9 cellular contexts compared by ENCODE assay signal in the genomic region with DNA sequence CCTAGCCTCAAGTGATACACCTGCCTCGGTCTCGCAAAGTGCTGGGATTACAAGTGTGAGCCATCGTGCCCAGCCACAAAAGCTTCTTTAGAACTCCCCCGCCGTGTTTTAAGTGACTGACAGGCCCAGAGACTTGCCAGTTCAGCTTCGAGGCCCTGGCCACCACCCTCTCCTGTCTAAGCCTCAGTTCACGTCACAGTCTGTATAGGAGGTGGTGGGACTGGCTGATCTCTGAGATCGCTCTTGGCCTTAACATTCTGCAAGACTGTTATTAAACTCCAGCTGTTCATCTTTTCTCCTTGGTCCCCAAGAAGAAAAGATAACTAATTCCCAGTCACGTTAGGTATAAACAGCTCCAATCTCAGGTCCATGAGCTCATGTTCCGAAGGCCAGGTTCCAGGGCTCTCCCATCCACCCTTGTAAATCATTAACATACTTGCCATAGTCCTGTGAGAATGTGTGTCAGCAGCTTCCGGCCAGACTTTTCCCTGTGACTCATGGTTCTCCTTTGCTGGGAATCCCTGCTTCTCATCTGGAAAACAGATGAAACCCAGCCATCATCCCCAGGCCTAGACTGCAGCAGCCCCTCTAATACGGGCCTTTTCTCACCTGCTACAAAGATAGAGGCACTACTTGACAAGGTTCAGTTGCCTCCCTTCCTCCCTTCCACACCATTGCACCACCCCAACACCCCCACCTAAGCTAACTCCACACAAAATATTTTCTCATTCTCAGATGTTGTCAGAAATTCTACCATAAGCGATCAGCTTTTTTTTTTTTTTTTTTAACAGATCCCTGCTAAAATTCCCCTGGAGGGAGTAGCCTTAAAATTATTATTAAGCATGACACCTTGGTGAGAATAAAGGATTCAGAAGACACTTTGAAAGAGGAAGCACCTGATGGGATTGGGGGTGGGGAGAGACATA. TPM values are rescaled to one million over a fixed set of nuclear protein-coding genes. Genes with fewer than 3 reads are reported as not detected.
A peak's percentile ranks its signal among the peaks of the same experiment; 100 is the strongest.
DNase-seq lines count a peak whose midpoint lies in the region; ATAC-seq, FAIRE-seq and TF ChIP-seq lines count a peak whose summit lies in the region.
"Had no signal": no experiment of that assay in that cellular context is flagged by ENCODE, and none has a peak within 500 bp of the region (broad histone marks: within the 10 kb centered on the region; RNA-seq: fewer than 3 reads in every experiment).

No MANE protein-coding gene starts in this region.

- TF ChIP-seq EP300 in sigmoid colon (IDR thresholded peaks at IDR 0.05) = no peak

- no peak for ATAC-seq in WTC11
- ATAC-seq in heart left ventricle = peak in 3 of 4 donors; percentile 60 to 86 (median 71)
- ATAC-seq in GM19467 (IDR thresholded peaks at IDR 0.05; ENCODE audit: unreplicated experiment) = no peak

- no peaks in the 10 kb centered on the region for H3K36me3 Mint-ChIP-seq in WTC11

- H2AFZ ChIP-seq in MM.1S (ENCODE audit: low read length) = no peak overlapping the region
- H2AFZ ChIP-seq: parathyroid adenoma had no signal

- DNase-seq in GM12892 (ENCODE audit: insufficient read length) (no peak), WTC11 (ENCODE audit: low spot score) (no peak), heart left ventricle (peak in 1 of 5 donors; percentile 75), sigmoid colon (peak; percentile 93), inferior parietal cortex (ENCODE audit: extremely low spot score) (no peak), NCI-H1694 treated with DMSO at 0.1 percent for 48 hours (lab: John Stamatoyannopoulos, UW) (no peak), MM.1S (no peak)

- no peak for TF ChIP-seq POLR2A in GM12892 (IDR thresholded peaks at IDR 0.05; ENCODE audit: low read depth, low read length)
- no peak for TF ChIP-seq POLR2A in heart left ventricle (IDR thresholded peaks at IDR 0.05)
- no peak for TF ChIP-seq POLR2A in sigmoid colon (IDR thresholded peaks at IDR 0.05)

- peaks cover 0 to 7% (median 0%) of the 10 kb centered on the region in 12 donors for H3K4me1 ChIP-seq in heart left ventricle
- H3K4me1 ChIP-seq in sigmoid colon = peaks cover 0 to 17% (median 16%) of the 10 kb centered on the region in 4 donors
- H3K4me1 ChIP-seq in MM.1S (ENCODE audit: low read length) = peaks cover 17% of the 10 kb centered on the region
- H3K4me1 ChIP-seq: parathyroid adenoma had no signal

- no peak overlapping the region for H3K9ac ChIP-seq in MM.1S (ENCODE audit: low read length)
- H3K9ac ChIP-seq: parathyroid adenoma had no signal

- POLR2A ChIA-PET in WTC11 (lab: Charles Lee) = interaction anchor here (0.6 kb wide), 1 partner anchor 1506 kb away, joined by 4 read pairs; no protein-coding TSS in a partner anchor

- FAIRE-seq in GM12892 (lab: Jason Lieb, UNC) = peak; percentile 44

- H3K4me2 ChIP-seq in MM.1S (ENCODE audit: low read depth, low read length) = no peak overlapping the region

- TF ChIP-seq CTCF in WTC11 (IDR thresholded peaks at IDR 0.05) (no peak), heart left ventricle (IDR thresholded peaks at IDR 0.05) (no peak), sigmoid colon (IDR thresholded peaks at IDR 0.05) (no peak), MM.1S (IDR thresholded peaks at IDR 0.05; ENCODE audit: low read length) (no peak)

- H3F3A ChIP-seq in MM.1S (ENCODE audit: insufficient read depth, low read length) = peaks cover 21% of the 10 kb centered on the region

- H3K27me3 ChIP-seq in heart left ventricle (no peaks in the 10 kb centered on the region), sigmoid colon (no peaks in the 10 kb centered on the region), MM.1S (replicated peaks; ENCODE audit: insufficient read depth, low read length) (no peaks in the 10 kb centered on the region)

- no peaks in the 10 kb centered on the region for H3K9me3 Mint-ChIP-seq in WTC11

- H3K4me1 Mint-ChIP-seq in WTC11 = peaks cover 13% of the 10 kb centered on the region

- 57 to 69% (median 66%) methylated on average over 13 of the region's 13 CpGs for WGBS in heart left ventricle, 4 donors
- WGBS in sigmoid colon, 2 donors = 13 to 56% methylated on average over 13 of the region's 13 CpGs

- no peak overlapping the region for H3K4me3 Mint-ChIP-seq in WTC11

- H3K9me3 ChIP-seq in heart left ventricle (no peaks in the 10 kb centered on the region), sigmoid colon (no peaks in the 10 kb centered on the region), MM.1S (replicated peaks; ENCODE audit: insufficient read depth, low read length) (no peaks in the 10 kb centered on the region)

- CTCF ChIA-PET in WTC11 (lab: Charles Lee) = interaction anchor here (0.6 to 1.2 kb wide), 4 partner anchors 38 to 425 kb away, joined by 3 to 6 read pairs (median 5); no protein-coding TSS in a partner anchor

- H3K9me2 ChIP-seq in MM.1S (replicated peaks; ENCODE audit: insufficient read depth, low read length) = no peaks in the 10 kb centered on the region

- H3K4me3 ChIP-seq in heart left ventricle (no peak overlapping the region), sigmoid colon (no peak overlapping the region), MM.1S (ENCODE audit: low read length) (no peak overlapping the region)

- H3K36me3 ChIP-seq in heart left ventricle (no peaks in the 10 kb centered on the region), sigmoid colon (no peaks in the 10 kb centered on the region), MM.1S (replicated peaks; ENCODE audit: insufficient read depth, low read length) (no peaks in the 10 kb centered on the region)

- H3K27me3 Mint-ChIP-seq in WTC11 (ENCODE audit: low read depth) = peaks cover 16% of the 10 kb centered on the region

- peak overlapping the region; percentile 66; the same call in 1 of the 2 replicates for H3K27ac Mint-ChIP-seq in WTC11

- H3K79me2 ChIP-seq in MM.1S (ENCODE audit: low read length) = no peaks in the 10 kb centered on the region
- H3K79me2 ChIP-seq: parathyroid adenoma had no signal

- H3K27ac ChIP-seq in heart left ventricle (peak overlapping the region in 5 of 12 donors; percentile 30 to 64 (median 48)), sigmoid colon (peak overlapping the region; percentile 57 to 82 (median 73)), MM.1S (ENCODE audit: low read length) (no peak overlapping the region)
- H3K27ac ChIP-seq: parathyroid adenoma had no signal

- no peaks in the 10 kb centered on the region for H4K20me1 ChIP-seq in MM.1S (ENCODE audit: insufficient read depth, low read length)

- intact Hi-C loops in heart left ventricle (cut with DNase I) (loop anchor here in 1 of 10 donors (10.0 kb wide), 1 partner anchor 82 kb away; a partner anchor contains a TSS), sigmoid colon (cut with DNase I) (no loop called here)

TF ChIP-seq in WTC11, 78 proteins besides CTCF, POLR2A, EP300 and RAD21:
- TF ChIP-seq, protein P1, sequence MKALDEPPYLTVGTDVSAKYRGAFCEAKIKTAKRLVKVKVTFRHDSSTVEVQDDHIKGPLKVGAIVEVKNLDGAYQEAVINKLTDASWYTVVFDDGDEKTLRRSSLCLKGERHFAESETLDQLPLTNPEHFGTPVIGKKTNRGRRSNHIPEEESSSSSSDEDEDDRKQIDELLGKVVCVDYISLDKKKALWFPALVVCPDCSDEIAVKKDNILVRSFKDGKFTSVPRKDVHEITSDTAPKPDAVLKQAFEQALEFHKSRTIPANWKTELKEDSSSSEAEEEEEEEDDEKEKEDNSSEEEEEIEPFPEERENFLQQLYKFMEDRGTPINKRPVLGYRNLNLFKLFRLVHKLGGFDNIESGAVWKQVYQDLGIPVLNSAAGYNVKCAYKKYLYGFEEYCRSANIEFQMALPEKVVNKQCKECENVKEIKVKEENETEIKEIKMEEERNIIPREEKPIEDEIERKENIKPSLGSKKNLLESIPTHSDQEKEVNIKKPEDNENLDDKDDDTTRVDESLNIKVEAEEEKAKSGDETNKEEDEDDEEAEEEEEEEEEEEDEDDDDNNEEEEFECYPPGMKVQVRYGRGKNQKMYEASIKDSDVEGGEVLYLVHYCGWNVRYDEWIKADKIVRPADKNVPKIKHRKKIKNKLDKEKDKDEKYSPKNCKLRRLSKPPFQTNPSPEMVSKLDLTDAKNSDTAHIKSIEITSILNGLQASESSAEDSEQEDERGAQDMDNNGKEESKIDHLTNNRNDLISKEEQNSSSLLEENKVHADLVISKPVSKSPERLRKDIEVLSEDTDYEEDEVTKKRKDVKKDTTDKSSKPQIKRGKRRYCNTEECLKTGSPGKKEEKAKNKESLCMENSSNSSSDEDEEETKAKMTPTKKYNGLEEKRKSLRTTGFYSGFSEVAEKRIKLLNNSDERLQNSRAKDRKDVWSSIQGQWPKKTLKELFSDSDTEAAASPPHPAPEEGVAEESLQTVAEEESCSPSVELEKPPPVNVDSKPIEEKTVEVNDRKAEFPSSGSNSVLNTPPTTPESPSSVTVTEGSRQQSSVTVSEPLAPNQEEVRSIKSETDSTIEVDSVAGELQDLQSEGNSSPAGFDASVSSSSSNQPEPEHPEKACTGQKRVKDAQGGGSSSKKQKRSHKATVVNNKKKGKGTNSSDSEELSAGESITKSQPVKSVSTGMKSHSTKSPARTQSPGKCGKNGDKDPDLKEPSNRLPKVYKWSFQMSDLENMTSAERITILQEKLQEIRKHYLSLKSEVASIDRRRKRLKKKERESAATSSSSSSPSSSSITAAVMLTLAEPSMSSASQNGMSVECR (CRISPR knock-in tag; IDR thresholded peaks at IDR 0.05; ENCODE audit: borderline replicate concordance) = no peak
- TF ChIP-seq, protein P2, sequence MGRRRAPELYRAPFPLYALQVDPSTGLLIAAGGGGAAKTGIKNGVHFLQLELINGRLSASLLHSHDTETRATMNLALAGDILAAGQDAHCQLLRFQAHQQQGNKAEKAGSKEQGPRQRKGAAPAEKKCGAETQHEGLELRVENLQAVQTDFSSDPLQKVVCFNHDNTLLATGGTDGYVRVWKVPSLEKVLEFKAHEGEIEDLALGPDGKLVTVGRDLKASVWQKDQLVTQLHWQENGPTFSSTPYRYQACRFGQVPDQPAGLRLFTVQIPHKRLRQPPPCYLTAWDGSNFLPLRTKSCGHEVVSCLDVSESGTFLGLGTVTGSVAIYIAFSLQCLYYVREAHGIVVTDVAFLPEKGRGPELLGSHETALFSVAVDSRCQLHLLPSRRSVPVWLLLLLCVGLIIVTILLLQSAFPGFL (CRISPR knock-in tag; IDR thresholded peaks at IDR 0.05; ENCODE audit: borderline replicate concordance) = 0 out of 2 replicates have a peak, but pooled peaks have one; percentile 34
- peak; percentile 29 for TF ChIP-seq GABPB1 (CRISPR knock-in tag; IDR thresholded peaks at IDR 0.05)
- TF ChIP-seq TEAD1 (CRISPR knock-in tag; IDR thresholded peaks at IDR 0.05) = no peak
- TF ChIP-seq CREB1 (CRISPR knock-in tag; IDR thresholded peaks at IDR 0.05) = no peak

RNA-seq across cellular contexts. Expression of a gene that starts 5.6 kb away (rescaled TPM):
- 32.5 TPM for polyA plus RNA-seq in GM12892 (2012; ENCODE audit: missing spikeins)
- total RNA-seq in WTC11 (2021) (53.2 to 62.1 TPM (median 57.6 TPM) in 3 replicates), heart left ventricle (10 to 100 TPM; 14.7 to 67.1 (median 18.7) TPM), sigmoid colon (10 to 100 TPM; 25.7 to 56.5 (median 30.7) TPM)
- polyA plus RNA-seq in heart left ventricle (10 to 100 TPM in 1 of 2 donors, 1 to 10 TPM in 1; 8.5 to 25.1 TPM), sigmoid colon (10 to 100 TPM; 14.4 to 34.1 (median 26.4) TPM)

RNA-seq across cellular contexts. Expression of a gene that starts 38.4 kb away (rescaled TPM):
- not detected for polyA plus RNA-seq in GM12892 (2012; ENCODE audit: missing spikeins)
- total RNA-seq in WTC11 (2021) (0.23 to 0.62 TPM (median 0.37 TPM) in 3 replicates), heart left ventricle (under 1 TPM in 2 of 9 donors, not detected in 7; 0.34 to 0.45 TPM), sigmoid colon (not detected)
- polyA plus RNA-seq in heart left ventricle (under 1 TPM in 1 of 2 donors, not detected in 1; 0.15 TPM), sigmoid colon (under 1 TPM in 1 of 3 donors, not detected in 2; 0.98 TPM)

Comparison
In these comparisons a context has a peak if more than half of its experiments do, and no peak if none do; other contexts are left out.
1. ATAC-seq: peak in heart left ventricle (3 of 4); none in WTC11 (single experiment) and GM19467 (single experiment).